ENCODE assay signal across 8 cellular contexts in genomic region chr1:109263597-109264378, GRCh38. TPM values are rescaled to one million over a fixed set of nuclear protein-coding genes. Genes with fewer than 3 reads are reported as not detected.
A peak's percentile ranks its signal among the peaks of the same experiment; 100 is the strongest.
DNase-seq lines count a peak whose midpoint lies in the region; ATAC-seq and TF ChIP-seq lines count a peak whose summit lies in the region.

No MANE protein-coding gene starts in this region.

- peak; percentile 77 for ATAC-seq in HG03175 (IDR thresholded peaks at IDR 0.05; ENCODE audit: unreplicated experiment)

- H3K9me3 Mint-ChIP-seq in activated T-helper 1 cell treated with anti-CD3 and anti-CD28 coated beads, Interleukin-12 subunit alpha, Interleukin-12 subunit beta, Interleukin-2, Interleukin-4 antibody, amounts not matched to agents 30 ng/mL and 10 ng/mL and 1 ng/mL, durations not matched to agents 14 hours and 24 hours and 36 hours = no peaks in the 10 kb centered on the region
- H3K9me3 Mint-ChIP-seq in nephron progenitor cell = no peaks in the 10 kb centered on the region
- no peaks in the 10 kb centered on the region for H3K9me3 Mint-ChIP-seq in stimulated activated naive CD8-positive, alpha-beta T cell treated with anti-CD3 and anti-CD28 coated beads, Interleukin-15, Interleukin-2, amounts not matched to agents 100 ng/mL and 50 ng/mL, for 24 hours

- no peak overlapping the region for H3K4me3 Mint-ChIP-seq in activated T-helper 1 cell treated with anti-CD3 and anti-CD28 coated beads, Interleukin-12 subunit alpha, Interleukin-12 subunit beta, Interleukin-2, Interleukin-4 antibody, amounts not matched to agents 30 ng/mL and 10 ng/mL and 1 ng/mL, durations not matched to agents 14 hours and 24 hours and 36 hours
- no peak overlapping the region for H3K4me3 Mint-ChIP-seq in nephron progenitor cell
- no peak overlapping the region for H3K4me3 Mint-ChIP-seq in stimulated activated naive CD8-positive, alpha-beta T cell treated with anti-CD3 and anti-CD28 coated beads, Interleukin-15, Interleukin-2, amounts not matched to agents 100 ng/mL and 50 ng/mL, for 24 hours

- peak; percentile 100 for TF ChIP-seq CTCF in nephron progenitor cell (IDR thresholded peaks at IDR 0.05)

- peak overlapping the region; percentile 49 for H3K27ac Mint-ChIP-seq in activated T-helper 1 cell treated with anti-CD3 and anti-CD28 coated beads, Interleukin-12 subunit alpha, Interleukin-12 subunit beta, Interleukin-2, Interleukin-4 antibody, amounts not matched to agents 30 ng/mL and 10 ng/mL and 1 ng/mL, durations not matched to agents 14 hours and 24 hours and 36 hours
- no peak overlapping the region for H3K27ac Mint-ChIP-seq in nephron progenitor cell
- H3K27ac Mint-ChIP-seq in stimulated activated naive CD8-positive, alpha-beta T cell treated with anti-CD3 and anti-CD28 coated beads, Interleukin-15, Interleukin-2, amounts not matched to agents 100 ng/mL and 50 ng/mL, for 24 hours = peak overlapping the region; percentile 78

- DNase-seq in NCI-H345 (lab: John Stamatoyannopoulos, UW) (peak; percentile 44), NCI-H345 treated with DMSO at 0.1 percent for 48 hours (lab: John Stamatoyannopoulos, UW; ENCODE audit: unreplicated experiment) (no peak), RPMI7951 (ENCODE audit: low read depth) (peak; percentile 89), fibroblast of gingiva (ENCODE audit: low read depth) (peak; percentile 76), nephron progenitor cell (peak; percentile 94)
- DNase-seq in activated T-helper 1 cell treated with anti-CD3 and anti-CD28 coated beads, Interleukin-12 subunit alpha, Interleukin-12 subunit beta, Interleukin-2, Interleukin-4 antibody, amounts not matched to agents 30 ng/mL and 10 ng/mL and 1 ng/mL, durations not matched to agents 14 hours and 24 hours and 36 hours (ENCODE audit: low spot score) = peak; percentile 71

- H3K27me3 Mint-ChIP-seq in activated T-helper 1 cell treated with anti-CD3 and anti-CD28 coated beads, Interleukin-12 subunit alpha, Interleukin-12 subunit beta, Interleukin-2, Interleukin-4 antibody, amounts not matched to agents 30 ng/mL and 10 ng/mL and 1 ng/mL, durations not matched to agents 14 hours and 24 hours and 36 hours (ENCODE audit: insufficient read depth) = no peaks in the 10 kb centered on the region
- H3K27me3 Mint-ChIP-seq in nephron progenitor cell (ENCODE audit: low read depth, poor library complexity) = peaks cover 6% of the 10 kb centered on the region
- no peaks in the 10 kb centered on the region for H3K27me3 Mint-ChIP-seq in stimulated activated naive CD8-positive, alpha-beta T cell treated with anti-CD3 and anti-CD28 coated beads, Interleukin-15, Interleukin-2, amounts not matched to agents 100 ng/mL and 50 ng/mL, for 24 hours

- no peaks in the 10 kb centered on the region for H3K4me1 Mint-ChIP-seq in activated T-helper 1 cell treated with anti-CD3 and anti-CD28 coated beads, Interleukin-12 subunit alpha, Interleukin-12 subunit beta, Interleukin-2, Interleukin-4 antibody, amounts not matched to agents 30 ng/mL and 10 ng/mL and 1 ng/mL, durations not matched to agents 14 hours and 24 hours and 36 hours (ENCODE audit: low read depth)
- peaks cover 25% of the 10 kb centered on the region for H3K4me1 Mint-ChIP-seq in nephron progenitor cell
- no peaks in the 10 kb centered on the region for H3K4me1 Mint-ChIP-seq in stimulated activated naive CD8-positive, alpha-beta T cell treated with anti-CD3 and anti-CD28 coated beads, Interleukin-15, Interleukin-2, amounts not matched to agents 100 ng/mL and 50 ng/mL, for 24 hours (ENCODE audit: low read depth)

- H3K36me3 Mint-ChIP-seq in activated T-helper 1 cell treated with anti-CD3 and anti-CD28 coated beads, Interleukin-12 subunit alpha, Interleukin-12 subunit beta, Interleukin-2, Interleukin-4 antibody, amounts not matched to agents 30 ng/mL and 10 ng/mL and 1 ng/mL, durations not matched to agents 14 hours and 24 hours and 36 hours (ENCODE audit: low read depth) = no peaks in the 10 kb centered on the region
- H3K36me3 Mint-ChIP-seq in nephron progenitor cell (ENCODE audit: low read depth) = peaks cover 5% of the 10 kb centered on the region
- H3K36me3 Mint-ChIP-seq in stimulated activated naive CD8-positive, alpha-beta T cell treated with anti-CD3 and anti-CD28 coated beads, Interleukin-15, Interleukin-2, amounts not matched to agents 100 ng/mL and 50 ng/mL, for 24 hours (ENCODE audit: low read depth) = no peaks in the 10 kb centered on the region

- intact Hi-C loops in activated T-helper 1 cell treated with anti-CD3 and anti-CD28 coated beads, Interleukin-12 subunit alpha, Interleukin-12 subunit beta, Interleukin-2, Interleukin-4 antibody, amounts not matched to agents 30 ng/mL and 10 ng/mL and 1 ng/mL, durations not matched to agents 14 hours and 24 hours and 36 hours (cut with micrococcal nuclease) = loop anchor here (1.0 to 2.0 kb wide), 4 partner anchors 19 to 269 kb away; partner anchors contain the start of gene PSRC1

RNA-seq across cellular contexts. Expression of gene CELSR2, which starts 14.4 kb away (rescaled TPM):
- 1.2 and 1.5 TPM in 2 replicates for total RNA-seq in RPMI7951 (2014; rRNA removed; shearing (Covaris generic))
- 4.1 and 4.9 TPM in 2 replicates for total RNA-seq in activated T-helper 1 cell treated with anti-CD3 and anti-CD28 coated beads, Interleukin-12 subunit alpha, Interleukin-12 subunit beta, Interleukin-2, Interleukin-4 antibody, amounts not matched to agents 30 ng/mL and 10 ng/mL and 1 ng/mL, durations not matched to agents 14 hours and 24 hours and 36 hours

RNA-seq across cellular contexts. Expression of gene PSRC1, which starts 19.2 kb away (rescaled TPM):
- 70.0 and 74.6 TPM in 2 replicates for total RNA-seq in RPMI7951 (2014; rRNA removed; shearing (Covaris generic))
- 3.6 and 5.5 TPM in 2 replicates for total RNA-seq in activated T-helper 1 cell treated with anti-CD3 and anti-CD28 coated beads, Interleukin-12 subunit alpha, Interleukin-12 subunit beta, Interleukin-2, Interleukin-4 antibody, amounts not matched to agents 30 ng/mL and 10 ng/mL and 1 ng/mL, durations not matched to agents 14 hours and 24 hours and 36 hours

RNA-seq across cellular contexts. Expression of gene MYBPHL, which starts 43.0 kb away (rescaled TPM):
- not detected in 2 replicates for total RNA-seq in RPMI7951 (2014; rRNA removed; shearing (Covaris generic))
- total RNA-seq in activated T-helper 1 cell treated with anti-CD3 and anti-CD28 coated beads, Interleukin-12 subunit alpha, Interleukin-12 subunit beta, Interleukin-2, Interleukin-4 antibody, amounts not matched to agents 30 ng/mL and 10 ng/mL and 1 ng/mL, durations not matched to agents 14 hours and 24 hours and 36 hours = not detected in 2 replicates

RNA-seq across cellular contexts. Expression of gene SARS1, which starts 50.1 kb away (rescaled TPM):
- total RNA-seq in RPMI7951 (2014; rRNA removed; shearing (Covaris generic)) = 145 and 147 TPM in 2 replicates
- total RNA-seq in activated T-helper 1 cell treated with anti-CD3 and anti-CD28 coated beads, Interleukin-12 subunit alpha, Interleukin-12 subunit beta, Interleukin-2, Interleukin-4 antibody, amounts not matched to agents 30 ng/mL and 10 ng/mL and 1 ng/mL, durations not matched to agents 14 hours and 24 hours and 36 hours = 147 and 154 TPM in 2 replicates

Comparison
In these comparisons a context has a peak if more than half of its experiments do, and no peak if none do; other contexts are left out.
1. RNA of gene PSRC1, which starts 19.2 kb away (total RNA-seq): 70.0 to 74.6 TPM in RPMI7951; 3.6 to 5.5 TPM in activated T-helper 1 cell treated with anti-CD3 and anti-CD28 coated beads, Interleukin-12 subunit alpha, Interleukin-12 subunit beta, Interleukin-2, Interleukin-4 antibody, amounts not matched to agents 30 ng/mL and 10 ng/mL and 1 ng/mL, durations not matched to agents 14 hours and 24 hours and 36 hours; every median in the first group is over 10 times any median in the second.